In the genomic region with DNA sequence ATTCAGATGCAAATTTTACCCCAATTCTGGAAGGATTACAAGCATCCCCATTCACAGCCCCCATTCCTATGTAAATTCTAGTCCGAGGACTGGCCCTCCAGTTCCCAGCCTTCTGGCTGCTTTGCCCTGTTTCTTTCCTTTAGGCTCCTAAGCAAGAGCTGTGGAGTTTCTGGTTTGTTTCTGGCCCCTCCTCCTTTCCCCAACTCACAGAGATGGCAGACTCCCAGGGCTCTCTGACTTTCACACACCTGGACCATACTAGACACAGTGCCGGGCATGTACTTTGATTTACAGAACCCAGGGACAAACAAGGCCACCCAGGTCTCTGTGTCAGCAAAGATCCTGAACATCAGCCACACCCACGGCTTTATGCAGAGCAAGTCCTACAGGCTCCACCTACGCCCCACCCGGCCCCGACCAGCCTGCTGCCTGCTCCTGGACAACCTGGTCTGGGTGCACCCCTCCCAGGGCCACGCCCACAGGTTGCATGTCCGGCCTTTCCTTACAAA, we compare ENCODE assay signal across 8 cellular contexts.
DNase-seq lines count a peak whose midpoint lies in the region; ATAC-seq, FAIRE-seq and TF ChIP-seq lines count a peak whose summit lies in the region.

No MANE protein-coding gene starts in this region.

- no peak for DNase-seq in CD4-positive, alpha-beta memory T cell
- DNase-seq in K562 (ENCODE audit: extremely low read depth in 1 of 4, low spot score in 3 of 4) (peak in 2 of 4 experiments; percentile 30 to 36), lower leg skin (ENCODE audit: low spot score in 2 of 2) (peak; percentile 53 to 86), KBM-7 (no peak), HCEC 1CT (no peak)
- DNase-seq in stimulated activated naive CD4-positive, alpha-beta T cell (lab: John Stamatoyannopoulos, UW) = no peak

- no peaks in the 10 kb centered on the region for H3K27me3 ChIP-seq in CD4-positive, alpha-beta memory T cell (ENCODE audit: insufficient read depth, low read length)
- no peaks in the 10 kb centered on the region for H3K27me3 ChIP-seq in KMS-11 (ENCODE audit: insufficient read depth, low read depth)
- H3K27me3 ChIP-seq in K562 (ENCODE audit: control insufficient read depth in 2 of 2, insufficient read depth in 2 of 2, low read length in 2 of 2) = peaks cover 0 to 33% of the 10 kb centered on the region in 2 experiments; a peak in 2 of 5 replicates

- H3K4me2 ChIP-seq in KMS-11 (peak overlapping the region; percentile 63), K562 (ENCODE audit: insufficient read depth, low read length) (no peak overlapping the region)

- no peak for FAIRE-seq in K562 (lab: Jason Lieb, UNC)

- intact Hi-C loops in CD4-positive, alpha-beta memory T cell (cut with micrococcal nuclease) = no loop called here
- intact Hi-C loops in K562 (cut with micrococcal nuclease) (no loop called here), lower leg skin (cut with DNase I; ENCODE audit: low total_unique reads) (no loop called here)

- ATAC-seq in K562 (peak; percentile 70), HG03196 (IDR thresholded peaks at IDR 0.05; ENCODE audit: unreplicated experiment) (no peak)

- CTCF ChIA-PET in CD4-positive, alpha-beta memory T cell (lab: Charles Lee; ENCODE audit: partially characterized antibody) = interaction anchor here (1.5 to 13.8 kb wide), 2 partner anchors 27 to 114 kb away, joined by 4 to 166 read pairs; no protein-coding TSS in a partner anchor
- CTCF ChIA-PET in K562 (lab: Yijun Ruan, JAX; ENCODE audit: low intra/inter-chr PET ratio) = no interaction called here

- peak overlapping the region; percentile 52 for H3K27ac ChIP-seq in CD4-positive, alpha-beta memory T cell (ENCODE audit: low read depth, low read length)
- H3K27ac ChIP-seq in KMS-11 = peak overlapping the region; percentile 81; the same call in 1 of the 2 replicates
- no peak overlapping the region for H3K27ac ChIP-seq in K562 (ENCODE audit: extremely low read depth, low read depth, low read length)

- no peaks in the 10 kb centered on the region for H4K20me1 ChIP-seq in KMS-11 (ENCODE audit: insufficient read depth)
- H4K20me1 ChIP-seq in K562 (replicated peaks; ENCODE audit: control insufficient read depth, insufficient read depth, low read length) = peaks cover 6% of the 10 kb centered on the region; the same call in 1 of the 2 replicates

- no peaks in the 10 kb centered on the region for H3K9me3 ChIP-seq in CD4-positive, alpha-beta memory T cell (ENCODE audit: control insufficient read depth in 1 of 2, low read length in 2 of 2)
- no peaks in the 10 kb centered on the region for H3K9me3 ChIP-seq in K562 (replicated peaks; ENCODE audit: control insufficient read depth, insufficient read depth, low read depth, low read length)

- no peak for TF ChIP-seq EP300 in K562 (IDR thresholded peaks at IDR 0.05; ENCODE audit: low read length)

- 0% methylated on average over 7 of the region's 8 CpGs for WGBS in K562 (ENCODE audit: insufficient coverage, low coverage, missing lambda C conversion rate)
- WGBS in lower leg skin, 2 donors = 33 to 39% methylated on average over 8 of the region's 8 CpGs

- in situ Hi-C loops in K562 (cut with MboI) = no loop called here
- in situ Hi-C loops in KBM-7 (cut with MboI; ENCODE audit: low pct_unique_long_range_greater_than_20kb, low sequenced_read_pairs) = no loop called here

- peaks cover 67% of the 10 kb centered on the region for H3K79me2 ChIP-seq in KMS-11 (ENCODE audit: insufficient read depth, low read depth)
- no peaks in the 10 kb centered on the region for H3K79me2 ChIP-seq in K562 (ENCODE audit: control insufficient read depth, insufficient read depth, low read length)

- H3K9me3 Mint-ChIP-seq in CD4-positive, alpha-beta memory T cell = no peaks in the 10 kb centered on the region

- H3K4me1 ChIP-seq in CD4-positive, alpha-beta memory T cell (ENCODE audit: insufficient read depth, low read length) = peaks cover 99% of the 10 kb centered on the region
- H3K4me1 ChIP-seq in KMS-11 (ENCODE audit: low read depth, poor library complexity, severe bottlenecking) (peaks cover 95% of the 10 kb centered on the region), K562 (replicated peaks in 1 of 2; ENCODE audit: control insufficient read depth in 2 of 2, insufficient read depth in 2 of 2, low read length in 2 of 2) (no peaks in the 10 kb centered on the region)

- POLR2A ChIA-PET in CD4-positive, alpha-beta memory T cell (lab: Charles Lee; ENCODE audit: partially characterized antibody) = interaction anchor here (0.7 to 3.8 kb wide), 7 partner anchors 10 to 117 kb away, joined by 3 to 21 read pairs (median 4); a partner anchor contains a TSS
- POLR2A ChIA-PET in K562 (lab: Yijun Ruan, JAX) = no interaction called here

- H3K9me1 ChIP-seq in K562 (ENCODE audit: control insufficient read depth, insufficient read depth, low read length) = no peaks in the 10 kb centered on the region

- H2AFZ ChIP-seq in KMS-11 (ENCODE audit: low read depth) = no peak overlapping the region
- no peak overlapping the region for H2AFZ ChIP-seq in K562 (ENCODE audit: low read depth, low read length)

- H3K4me3 ChIP-seq in CD4-positive, alpha-beta memory T cell (ENCODE audit: low read length in 2 of 2) = no peak overlapping the region
- H3K4me3 ChIP-seq in KMS-11 (IDR thresholded peaks at IDR 0.05; ENCODE audit: insufficient read depth, low read depth, low read length) = no peak overlapping the region
- no peak overlapping the region for H3K4me3 ChIP-seq in K562
- no peak overlapping the region for H3K4me3 ChIP-seq in lower leg skin (ENCODE audit: low read depth, poor library complexity, severe bottlenecking)

- H3K27me3 Mint-ChIP-seq in CD4-positive, alpha-beta memory T cell = no peaks in the 10 kb centered on the region

- H3K27ac Mint-ChIP-seq in CD4-positive, alpha-beta memory T cell = peak overlapping the region; percentile 82 to 93 (median 89)

- H3K9ac ChIP-seq in KMS-11 (peak overlapping the region; percentile 3; the same call in 1 of the 2 replicates), K562 (ENCODE audit: insufficient read depth in 1 of 2, low read depth in 2 of 2, low read length in 2 of 2) (no peak overlapping the region)

- no peak for TF ChIP-seq POLR2A in K562 (conservative IDR thresholded peaks at IDR 0.05)
- TF ChIP-seq POLR2A in lower leg skin (IDR thresholded peaks at IDR 0.05) = no peak

- BruUV-seq in K562 (replicated peaks; lab: Mats Ljungman, UMichigan) = no TSS peak

- no peak for TF ChIP-seq CTCF in KMS-11 (conservative IDR thresholded peaks at IDR 0.05; ENCODE audit: low read depth, low read length)
- TF ChIP-seq CTCF in K562 (IDR thresholded peaks at IDR 0.05 in 2 of 3, conservative IDR thresholded peaks at IDR 0.05 in 1 of 3; ENCODE audit: insufficient read depth in 2 of 3, low read depth in 1 of 3, low read length in 3 of 3) = no peak
- TF ChIP-seq CTCF in lower leg skin (IDR thresholded peaks at IDR 0.05) = no peak

- H3K4me1 Mint-ChIP-seq in CD4-positive, alpha-beta memory T cell = peaks cover 58 to 96% (median 79%) of the 10 kb centered on the region in 4 donors

- no peak for TF ChIP-seq RAD21 in K562 (CRISPR knock-in tag; conservative IDR thresholded peaks at IDR 0.05 in 1 of 2, IDR thresholded peaks at IDR 0.05 in 1 of 2)

- peaks cover 5 to 50% of the 10 kb centered on the region in 2 donors for H3K36me3 Mint-ChIP-seq in CD4-positive, alpha-beta memory T cell

- H3K36me3 ChIP-seq in CD4-positive, alpha-beta memory T cell (ENCODE audit: insufficient read depth, low read length) = peaks cover 21% of the 10 kb centered on the region
- no peaks in the 10 kb centered on the region; the same call in 1 of the 2 replicates for H3K36me3 ChIP-seq in KMS-11 (ENCODE audit: insufficient read depth)
- no peaks in the 10 kb centered on the region for H3K36me3 ChIP-seq in K562 (ENCODE audit: control insufficient read depth, insufficient read depth, low read length)

- peak overlapping the region in 7 of 8 donors; percentile 53 to 85 (median 72) for H3K4me3 Mint-ChIP-seq in CD4-positive, alpha-beta memory T cell

TF ChIP-seq in K562, 482 proteins besides CTCF, POLR2A, EP300 and RAD21 (continues in another document):
- TF ChIP-seq, protein P1, sequence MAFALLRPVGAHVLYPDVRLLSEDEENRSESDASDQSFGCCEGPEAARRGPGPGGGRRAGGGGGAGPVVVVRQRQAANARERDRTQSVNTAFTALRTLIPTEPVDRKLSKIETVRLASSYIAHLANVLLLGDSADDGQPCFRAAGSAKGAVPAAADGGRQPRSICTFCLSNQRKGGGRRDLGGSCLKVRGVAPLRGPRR (CRISPR knock-in tag; IDR thresholded peaks at IDR 0.05) = no peak
- TF ChIP-seq ZNF589 (CRISPR knock-in tag; IDR thresholded peaks at IDR 0.05; ENCODE audit: low read depth) (no peak), POLR2AphosphoS2 (IDR thresholded peaks at IDR 0.05; ENCODE audit: low read length) (no peak), FOXM1 (IDR thresholded peaks at IDR 0.05; ENCODE audit: low read depth) (no peak), FOXM1 (CRISPR knock-in tag; IDR thresholded peaks at IDR 0.05; ENCODE audit: low read depth) (no peak)
- TF ChIP-seq, protein P2, sequence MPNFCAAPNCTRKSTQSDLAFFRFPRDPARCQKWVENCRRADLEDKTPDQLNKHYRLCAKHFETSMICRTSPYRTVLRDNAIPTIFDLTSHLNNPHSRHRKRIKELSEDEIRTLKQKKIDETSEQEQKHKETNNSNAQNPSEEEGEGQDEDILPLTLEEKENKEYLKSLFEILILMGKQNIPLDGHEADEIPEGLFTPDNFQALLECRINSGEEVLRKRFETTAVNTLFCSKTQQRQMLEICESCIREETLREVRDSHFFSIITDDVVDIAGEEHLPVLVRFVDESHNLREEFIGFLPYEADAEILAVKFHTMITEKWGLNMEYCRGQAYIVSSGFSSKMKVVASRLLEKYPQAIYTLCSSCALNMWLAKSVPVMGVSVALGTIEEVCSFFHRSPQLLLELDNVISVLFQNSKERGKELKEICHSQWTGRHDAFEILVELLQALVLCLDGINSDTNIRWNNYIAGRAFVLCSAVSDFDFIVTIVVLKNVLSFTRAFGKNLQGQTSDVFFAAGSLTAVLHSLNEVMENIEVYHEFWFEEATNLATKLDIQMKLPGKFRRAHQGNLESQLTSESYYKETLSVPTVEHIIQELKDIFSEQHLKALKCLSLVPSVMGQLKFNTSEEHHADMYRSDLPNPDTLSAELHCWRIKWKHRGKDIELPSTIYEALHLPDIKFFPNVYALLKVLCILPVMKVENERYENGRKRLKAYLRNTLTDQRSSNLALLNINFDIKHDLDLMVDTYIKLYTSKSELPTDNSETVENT (CRISPR knock-in tag; IDR thresholded peaks at IDR 0.05) = no peak
- TF ChIP-seq, protein P3, sequence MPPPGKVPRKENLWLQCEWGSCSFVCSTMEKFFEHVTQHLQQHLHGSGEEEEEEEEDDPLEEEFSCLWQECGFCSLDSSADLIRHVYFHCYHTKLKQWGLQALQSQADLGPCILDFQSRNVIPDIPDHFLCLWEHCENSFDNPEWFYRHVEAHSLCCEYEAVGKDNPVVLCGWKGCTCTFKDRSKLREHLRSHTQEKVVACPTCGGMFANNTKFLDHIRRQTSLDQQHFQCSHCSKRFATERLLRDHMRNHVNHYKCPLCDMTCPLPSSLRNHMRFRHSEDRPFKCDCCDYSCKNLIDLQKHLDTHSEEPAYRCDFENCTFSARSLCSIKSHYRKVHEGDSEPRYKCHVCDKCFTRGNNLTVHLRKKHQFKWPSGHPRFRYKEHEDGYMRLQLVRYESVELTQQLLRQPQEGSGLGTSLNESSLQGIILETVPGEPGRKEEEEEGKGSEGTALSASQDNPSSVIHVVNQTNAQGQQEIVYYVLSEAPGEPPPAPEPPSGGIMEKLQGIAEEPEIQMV (tag; conservative IDR thresholded peaks at IDR 0.05; ENCODE audit: low read depth) = no peak

Comparison
In these comparisons a context has a peak if more than half of its experiments do, and no peak if none do; other contexts are left out.
1. DNase-seq: peak in lower leg skin (2 of 2); none in CD4-positive, alpha-beta memory T cell (0 of 5), KBM-7 (single experiment), stimulated activated naive CD4-positive, alpha-beta T cell (0 of 6) and HCEC 1CT (single experiment).